11 cellular contexts compared by ENCODE assay signal in genomic region chr13:66312312-66313087, GRCh38.
DNase-seq lines count a peak whose midpoint lies in the region; TF ChIP-seq lines count a peak whose summit lies in the region.
"Had no signal": no experiment of that assay in that cellular context is flagged by ENCODE, and none has a peak within 500 bp of the region (broad histone marks: within the 10 kb centered on the region; RNA-seq: fewer than 3 reads in every experiment).

No MANE protein-coding gene starts in this region.

- no peaks in the 10 kb centered on the region for H3K9me3 ChIP-seq in MM.1S (replicated peaks; ENCODE audit: insufficient read depth, low read length)

- H4K20me1 ChIP-seq in MM.1S (ENCODE audit: insufficient read depth, low read length) = no peaks in the 10 kb centered on the region

- no peaks in the 10 kb centered on the region for H3K27me3 ChIP-seq in MM.1S (replicated peaks; ENCODE audit: insufficient read depth, low read length)

- H3K9ac ChIP-seq in MM.1S (ENCODE audit: low read length) = no peak overlapping the region

- H3K27ac ChIP-seq in MM.1S (ENCODE audit: low read length) = no peak overlapping the region
- H3K27ac ChIP-seq: HL-60 had no signal

- H3K9me3 Mint-ChIP-seq in chondrocyte (ENCODE audit: low read depth) = no peaks in the 10 kb centered on the region
- no peaks in the 10 kb centered on the region for H3K9me3 Mint-ChIP-seq in activated naive CD8-positive, alpha-beta T cell treated with anti-CD3 and anti-CD28 coated beads for 36 hours

- no peaks in the 10 kb centered on the region for H3K36me3 Mint-ChIP-seq in chondrocyte (ENCODE audit: low read depth)
- no peaks in the 10 kb centered on the region for H3K36me3 Mint-ChIP-seq in activated naive CD8-positive, alpha-beta T cell treated with anti-CD3 and anti-CD28 coated beads for 36 hours
- H3K36me3 Mint-ChIP-seq: stimulated activated memory B cell treated with anti-CD40 and anti-IgM and Interleukin-4, amounts not matched to agents 10 μg/mL and 1 μg/mL and 100 μg/mL, for 72 hours had no signal

- H3K4me2 ChIP-seq in MM.1S (ENCODE audit: low read depth, low read length) = no peak overlapping the region

- DNase-seq in COLO668 (lab: John Stamatoyannopoulos, UW; ENCODE audit: unreplicated experiment) (peak; percentile 50), LHCN-M2 (ENCODE audit: low read depth) (peak; percentile 81), chondrocyte (ENCODE audit: low spot score) (no peak), mucosa of gallbladder (ENCODE audit: low spot score) (peak; percentile 27), MM.1S (no peak), NCI-H1436 treated with DMSO at 0.1 percent for 48 hours (lab: John Stamatoyannopoulos, UW) (no peak)
- no peak for DNase-seq in stimulated activated CD4-positive, alpha-beta T cell treated with anti-CD3 and anti-CD28 coated beads, Interleukin-4, amount 100 ng/mL, for 24 hours
- no peak for DNase-seq in activated naive CD8-positive, alpha-beta T cell treated with anti-CD3 and anti-CD28 coated beads for 36 hours

- H3K4me3 Mint-ChIP-seq in chondrocyte (ENCODE audit: unreplicated experiment) = peak overlapping the region; percentile 35
- H3K4me3 Mint-ChIP-seq in activated naive CD8-positive, alpha-beta T cell treated with anti-CD3 and anti-CD28 coated beads for 36 hours = no peak overlapping the region
- H3K4me3 Mint-ChIP-seq: activated T-helper 17 cell treated with anti-CD3 and anti-CD28 coated beads, Interleukin-2, amount 50 U/mL, for 72 hours; stimulated activated memory B cell treated with anti-CD40 and anti-IgM and Interleukin-4, amounts not matched to agents 10 μg/mL and 1 μg/mL and 100 μg/mL, for 72 hours had no signal

- H3F3A ChIP-seq in MM.1S (ENCODE audit: insufficient read depth, low read length) = no peaks in the 10 kb centered on the region

- H3K4me1 ChIP-seq in MM.1S (ENCODE audit: low read length) = no peaks in the 10 kb centered on the region

- H3K27me3 Mint-ChIP-seq in chondrocyte (ENCODE audit: low read depth) = no peaks in the 10 kb centered on the region
- no peaks in the 10 kb centered on the region for H3K27me3 Mint-ChIP-seq in activated naive CD8-positive, alpha-beta T cell treated with anti-CD3 and anti-CD28 coated beads for 36 hours
- H3K27me3 Mint-ChIP-seq: activated T-helper 17 cell treated with anti-CD3 and anti-CD28 coated beads, Interleukin-2, amount 50 U/mL, for 72 hours; stimulated activated memory B cell treated with anti-CD40 and anti-IgM and Interleukin-4, amounts not matched to agents 10 μg/mL and 1 μg/mL and 100 μg/mL, for 72 hours had no signal

- H3K4me1 Mint-ChIP-seq in chondrocyte (ENCODE audit: low read depth) = peaks cover 51% of the 10 kb centered on the region
- H3K4me1 Mint-ChIP-seq in activated naive CD8-positive, alpha-beta T cell treated with anti-CD3 and anti-CD28 coated beads for 36 hours = no peaks in the 10 kb centered on the region
- H3K4me1 Mint-ChIP-seq: activated T-helper 17 cell treated with anti-CD3 and anti-CD28 coated beads, Interleukin-2, amount 50 U/mL, for 72 hours; stimulated activated memory B cell treated with anti-CD40 and anti-IgM and Interleukin-4, amounts not matched to agents 10 μg/mL and 1 μg/mL and 100 μg/mL, for 72 hours had no signal

- H3K27ac Mint-ChIP-seq in chondrocyte (ENCODE audit: unreplicated experiment) = peak overlapping the region; percentile 89
- H3K27ac Mint-ChIP-seq in activated naive CD8-positive, alpha-beta T cell treated with anti-CD3 and anti-CD28 coated beads for 36 hours = no peak overlapping the region
- H3K27ac Mint-ChIP-seq: activated T-helper 17 cell treated with anti-CD3 and anti-CD28 coated beads, Interleukin-2, amount 50 U/mL, for 72 hours; stimulated activated memory B cell treated with anti-CD40 and anti-IgM and Interleukin-4, amounts not matched to agents 10 μg/mL and 1 μg/mL and 100 μg/mL, for 72 hours had no signal

- H2AFZ ChIP-seq in MM.1S (ENCODE audit: low read length) = no peak overlapping the region

- no peaks in the 10 kb centered on the region for H3K9me2 ChIP-seq in MM.1S (replicated peaks; ENCODE audit: insufficient read depth, low read length)

- TF ChIP-seq CTCF in chondrocyte (IDR thresholded peaks at IDR 0.05) (no peak), MM.1S (IDR thresholded peaks at IDR 0.05; ENCODE audit: low read length) (no peak)

- H3K36me3 ChIP-seq in MM.1S (replicated peaks; ENCODE audit: insufficient read depth, low read length) = no peaks in the 10 kb centered on the region

- H3K79me2 ChIP-seq in MM.1S (ENCODE audit: low read length) = no peaks in the 10 kb centered on the region

- H3K4me3 ChIP-seq in MM.1S (ENCODE audit: low read length) = no peak overlapping the region

Comparison
In these comparisons a context has a peak if more than half of its experiments do, and no peak if none do; other contexts are left out.
1. DNase-seq: peak in COLO668 (single experiment), LHCN-M2 (single experiment) and mucosa of gallbladder (single experiment); none in chondrocyte (single experiment), MM.1S (single experiment), NCI-H1436 treated with DMSO at 0.1 percent for 48 hours (single experiment), stimulated activated CD4-positive, alpha-beta T cell treated with anti-CD3 and anti-CD28 coated beads, Interleukin-4, amount 100 ng/mL, for 24 hours (single experiment) and activated naive CD8-positive, alpha-beta T cell treated with anti-CD3 and anti-CD28 coated beads for 36 hours (single experiment).